Comparison of ENCODE assay signal across 8 cellular contexts in the genomic region with DNA sequence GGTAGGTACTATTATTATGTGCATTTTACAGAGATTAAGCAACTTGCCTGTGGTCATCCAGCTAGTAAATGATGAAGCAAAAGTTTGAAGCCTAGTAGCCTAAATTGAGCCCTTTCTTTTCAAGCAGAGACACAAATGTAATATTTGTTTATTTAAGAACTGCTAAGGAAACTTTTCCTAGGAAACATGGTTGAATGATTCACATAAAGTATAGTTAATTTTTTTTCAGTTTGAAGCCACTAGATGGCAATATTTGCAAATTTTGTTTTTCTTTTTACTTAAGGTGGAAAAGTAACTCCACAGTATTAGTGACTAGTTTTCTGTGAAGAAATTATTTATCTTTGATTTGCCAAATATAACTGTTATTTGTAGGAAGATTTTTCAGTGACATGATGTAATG. TPM values are rescaled to one million over a fixed set of nuclear protein-coding genes. Genes with fewer than 3 reads are reported as not detected.
DNase-seq lines count a peak whose midpoint lies in the region; ATAC-seq and TF ChIP-seq lines count a peak whose summit lies in the region.

No MANE protein-coding gene starts in this region.

- no peak overlapping the region for H4K8ac ChIP-seq in mesendoderm (ENCODE audit: low read depth, low read length)

- H2BK5ac ChIP-seq in mesendoderm (ENCODE audit: low read length) = no peak overlapping the region

- TF ChIP-seq POLR2A in sigmoid colon (IDR thresholded peaks at IDR 0.05) = no peak

- H3K23ac ChIP-seq in mesendoderm (ENCODE audit: low read length) = no peak overlapping the region

- no peaks in the 10 kb centered on the region for H3K79me1 ChIP-seq in mesendoderm (ENCODE audit: low read length)

- H3K18ac ChIP-seq in mesendoderm (ENCODE audit: low read length) = no peak overlapping the region

- no peak for ATAC-seq in HG02571 (IDR thresholded peaks at IDR 0.05; ENCODE audit: unreplicated experiment)

- H2BK15ac ChIP-seq in mesendoderm (replicated peaks; ENCODE audit: low read depth) = no peak overlapping the region

- TF ChIP-seq CTCF in LNCAP (IDR thresholded peaks at IDR 0.05) (peak; percentile 57), astrocyte of the cerebellum (IDR thresholded peaks at IDR 0.05; ENCODE audit: low read depth, low read length, missing control alignments) (no peak), sigmoid colon (IDR thresholded peaks at IDR 0.05) (peak in 1 of 4 experiments; percentile 29)

- H3K4me1 ChIP-seq in mesendoderm (ENCODE audit: control insufficient read depth, low read depth, low read length) = no peaks in the 10 kb centered on the region
- no peaks in the 10 kb centered on the region for H3K4me1 ChIP-seq in sigmoid colon

- H3K4ac ChIP-seq in mesendoderm (ENCODE audit: low read depth, low read length) = no peak overlapping the region

- intact Hi-C loops in posterior cingulate gyrus (cut with DNase I) (loop anchor here (5.0 kb wide), 1 partner anchor 341 kb away; no protein-coding TSS in a partner anchor), sigmoid colon (cut with DNase I) (loop anchor here (5.0 to 10.0 kb wide), 2 partner anchors 341 to 823 kb away; no protein-coding TSS in a partner anchor)

- H3K9me3 ChIP-seq in sigmoid colon = no peaks in the 10 kb centered on the region

- H3K27ac ChIP-seq in mesendoderm (ENCODE audit: low read depth, low read length) (no peak overlapping the region), sigmoid colon (no peak overlapping the region)

- no peak overlapping the region for H3K4me2 ChIP-seq in mesendoderm (ENCODE audit: low read length)

- no peaks in the 10 kb centered on the region for H3K79me2 ChIP-seq in mesendoderm (ENCODE audit: control insufficient read depth, insufficient read depth, low read length)

- in situ Hi-C loops in astrocyte of the cerebellum (cut with HindIII; ENCODE audit: low sequenced_read_pairs) = no loop called here

- DNase-seq in DMS 273 treated with DMSO at 0.1 percent for 48 hours (lab: John Stamatoyannopoulos, UW) (peak; percentile 5), astrocyte of the cerebellum (ENCODE audit: low read depth) (peak; percentile 16), mesendoderm (peak; percentile 11), posterior cingulate gyrus (no peak), sigmoid colon (no peak)
- no peak for DNase-seq in activated T-cell treated with anti-CD3 and anti-CD28 coated beads, Interleukin-2, amount 50 U/mL, for 1 hour

- no peak for TF ChIP-seq EP300 in sigmoid colon (IDR thresholded peaks at IDR 0.05)

- no peaks in the 10 kb centered on the region for H3K27me3 ChIP-seq in mesendoderm (ENCODE audit: insufficient read depth, low read length, poor library complexity)
- H3K27me3 ChIP-seq in sigmoid colon = no peaks in the 10 kb centered on the region

- H3K36me3 ChIP-seq in mesendoderm (ENCODE audit: control insufficient read depth, insufficient read depth, low read length) = no peaks in the 10 kb centered on the region
- H3K36me3 ChIP-seq in sigmoid colon = no peaks in the 10 kb centered on the region

- H2BK120ac ChIP-seq in mesendoderm (ENCODE audit: low read depth, low read length) = no peak overlapping the region

- no peak overlapping the region for H3K9ac ChIP-seq in mesendoderm (ENCODE audit: low read length)

- no peak overlapping the region for H2AK5ac ChIP-seq in mesendoderm (ENCODE audit: low read length)

- H3K56ac ChIP-seq in mesendoderm (ENCODE audit: low read length) = no peak overlapping the region

- no peak overlapping the region for H4K5ac ChIP-seq in mesendoderm (ENCODE audit: low read length)

- H3K4me3 ChIP-seq in astrocyte of the cerebellum (ENCODE audit: low read depth, low read length) (no peak overlapping the region), mesendoderm (ENCODE audit: low read length) (no peak overlapping the region), sigmoid colon (no peak overlapping the region)

RNA-seq across cellular contexts. Expression of a gene that starts 52.8 kb away (rescaled TPM):
- 30.5 TPM for polyA plus RNA-seq in mesendoderm (2013, experiment 1 of 2)
- 30.4 TPM for polyA plus RNA-seq in mesendoderm (2013, experiment 2 of 2)
- 10 to 100 TPM; 41.1 to 55.1 (median 44.5) TPM for total RNA-seq in sigmoid colon
- 10 to 100 TPM in 1 of 3 donors, 1 to 10 TPM in 2; 6.0 to 15.9 (median 7.6) TPM for polyA plus RNA-seq in sigmoid colon

Comparison
In these comparisons a context has a peak if more than half of its experiments do, and no peak if none do; other contexts are left out.
1. DNase-seq: peak in DMS 273 treated with DMSO at 0.1 percent for 48 hours (single experiment), astrocyte of the cerebellum (single experiment) and mesendoderm (single experiment); none in activated T-cell treated with anti-CD3 and anti-CD28 coated beads, Interleukin-2, amount 50 U/mL, for 1 hour (single experiment), posterior cingulate gyrus (0 of 10) and sigmoid colon (single experiment).